ENCODE assay signal across 11 cellular contexts in genomic region chr12:62781136-62781880, GRCh38.
DNase-seq lines count a peak whose midpoint lies in the region; ATAC-seq and TF ChIP-seq lines count a peak whose summit lies in the region.
"Had no signal": no experiment of that assay in that cellular context is flagged by ENCODE, and none has a peak within 500 bp of the region (broad histone marks: within the 10 kb centered on the region; RNA-seq: fewer than 3 reads in every experiment).

No MANE protein-coding gene starts in this region.

- no peak overlapping the region for H3K4me3 Mint-ChIP-seq in GM23338
- H3K4me3 Mint-ChIP-seq in stimulated activated naive B cell treated with anti-CD40 and anti-IgM and Interleukin-4, amounts not matched to agents 10 μg/mL and 1 μg/mL and 100 μg/mL, for 72 hours: no peak overlapping the region
- H3K4me3 Mint-ChIP-seq: CD14-positive monocyte; CD8-positive, alpha-beta T cell had no signal

- H3K27me3 Mint-ChIP-seq in GM23338 (ENCODE audit: insufficient read depth, low read depth, poor library complexity): peaks cover 3% of the 10 kb centered on the region
- peaks cover 0 to 5% of the 10 kb centered on the region in 2 donors for H3K27me3 Mint-ChIP-seq in stimulated activated naive B cell treated with anti-CD40 and anti-IgM and Interleukin-4, amounts not matched to agents 10 μg/mL and 1 μg/mL and 100 μg/mL, for 72 hours

- H2AFZ ChIP-seq in GM23338: no peak overlapping the region

- DNase-seq in GM23338 (ENCODE audit: low spot score): no peak
- no peak for DNase-seq in stimulated activated naive B cell treated with anti-CD40 and anti-IgM and Interleukin-4, amounts not matched to agents 10 μg/mL and 1 μg/mL and 100 μg/mL, for 72 hours
- DNase-seq in NCI-H748 treated with DMSO at 0.1 percent for 48 hours (lab: John Stamatoyannopoulos, UW): no peak
- DNase-seq in HPDE6-E6E7 (ENCODE audit: extremely low spot score): no peak
- DNase-seq: CD8-positive, alpha-beta T cell; DMS 273 treated with DMSO at 0.1 percent for 48 hours; IMR-90; KBM-7 had no signal

- ATAC-seq in GM23338: peak; percentile 32
- ATAC-seq in stimulated activated naive B cell treated with anti-CD40 and anti-IgM and Interleukin-4, amounts not matched to agents 10 μg/mL and 1 μg/mL and 100 μg/mL, for 72 hours (replicated peaks): no peak
- no peak for ATAC-seq in activated CD4-positive, CD25-positive, alpha-beta regulatory T cell treated with anti-CD3 and anti-CD28 coated beads, Interleukin-2, amount 50 U/mL, for 24 hours
- ATAC-seq: CD8-positive, alpha-beta T cell had no signal

- H3K79me2 ChIP-seq in GM23338 (replicated peaks; ENCODE audit: insufficient read depth): no peaks in the 10 kb centered on the region

- no peaks in the 10 kb centered on the region for H4K20me1 ChIP-seq in GM23338 (replicated peaks; ENCODE audit: insufficient read depth)

- no peak overlapping the region for H3K4me3 ChIP-seq in GM23338
- no peak overlapping the region for H3K4me3 ChIP-seq in iPS-15b (ENCODE audit: low read depth, low read length)

- H3K36me3 ChIP-seq in GM23338 (ENCODE audit: insufficient read depth) (no peaks in the 10 kb centered on the region), iPS-15b (ENCODE audit: control insufficient read depth, insufficient read depth, low read length) (no peaks in the 10 kb centered on the region)

- H3K27me3 ChIP-seq in GM23338 (ENCODE audit: insufficient read depth) (no peaks in the 10 kb centered on the region), iPS-15b (ENCODE audit: control insufficient read depth, insufficient read depth, low read length) (no peaks in the 10 kb centered on the region)

- H3F3A ChIP-seq in GM23338 (replicated peaks; ENCODE audit: low read depth): no peaks in the 10 kb centered on the region

- TF ChIP-seq CTCF in GM23338 (conservative IDR thresholded peaks at IDR 0.05; ENCODE audit: low read depth in 2 of 2): no peak

- no peaks in the 10 kb centered on the region for H3K9me3 Mint-ChIP-seq in GM23338
- no peaks in the 10 kb centered on the region for H3K9me3 Mint-ChIP-seq in stimulated activated naive B cell treated with anti-CD40 and anti-IgM and Interleukin-4, amounts not matched to agents 10 μg/mL and 1 μg/mL and 100 μg/mL, for 72 hours
- H3K9me3 Mint-ChIP-seq: CD8-positive, alpha-beta T cell had no signal

- peak overlapping the region; percentile 50; the same call in 1 of the 2 replicates for H3K27ac Mint-ChIP-seq in GM23338
- H3K27ac Mint-ChIP-seq in stimulated activated naive B cell treated with anti-CD40 and anti-IgM and Interleukin-4, amounts not matched to agents 10 μg/mL and 1 μg/mL and 100 μg/mL, for 72 hours: peak overlapping the region; percentile 15
- H3K27ac Mint-ChIP-seq: CD8-positive, alpha-beta T cell had no signal

- 0 out of 2 replicates have a peak overlapping the region, but pooled peaks have one; percentile 15 for H3K27ac ChIP-seq in GM23338 (ENCODE audit: low read depth)

- H3K9me3 ChIP-seq in iPS-15b (ENCODE audit: control insufficient read depth, insufficient read depth, low read length): no peaks in the 10 kb centered on the region

- H3K4me1 Mint-ChIP-seq in GM23338: peaks cover 21% of the 10 kb centered on the region
- H3K4me1 Mint-ChIP-seq in stimulated activated naive B cell treated with anti-CD40 and anti-IgM and Interleukin-4, amounts not matched to agents 10 μg/mL and 1 μg/mL and 100 μg/mL, for 72 hours: no peaks in the 10 kb centered on the region

- peaks cover 5% of the 10 kb centered on the region; the same call in 1 of the 3 replicates for H3K36me3 Mint-ChIP-seq in GM23338 (ENCODE audit: low read depth)
- H3K36me3 Mint-ChIP-seq in stimulated activated naive B cell treated with anti-CD40 and anti-IgM and Interleukin-4, amounts not matched to agents 10 μg/mL and 1 μg/mL and 100 μg/mL, for 72 hours: no peaks in the 10 kb centered on the region
- H3K36me3 Mint-ChIP-seq: CD8-positive, alpha-beta T cell had no signal

- peak overlapping the region; percentile 8 for H3K9ac ChIP-seq in iPS-15b (ENCODE audit: low read depth, low read length)

- no peaks in the 10 kb centered on the region for H3K9me2 ChIP-seq in GM23338 (ENCODE audit: insufficient read depth)

- H3K4me1 ChIP-seq in GM23338 (ENCODE audit: insufficient read depth) (peaks cover 15% of the 10 kb centered on the region; the same call in 1 of the 2 replicates), iPS-15b (ENCODE audit: control insufficient read depth, insufficient read depth, low read length) (peaks cover 7% of the 10 kb centered on the region)

- H3K4me2 ChIP-seq in GM23338: no peak overlapping the region

TF ChIP-seq in GM23338, 12 proteins besides CTCF, POLR2A, EP300 and RAD21:
- TF ChIP-seq, protein P1, sequence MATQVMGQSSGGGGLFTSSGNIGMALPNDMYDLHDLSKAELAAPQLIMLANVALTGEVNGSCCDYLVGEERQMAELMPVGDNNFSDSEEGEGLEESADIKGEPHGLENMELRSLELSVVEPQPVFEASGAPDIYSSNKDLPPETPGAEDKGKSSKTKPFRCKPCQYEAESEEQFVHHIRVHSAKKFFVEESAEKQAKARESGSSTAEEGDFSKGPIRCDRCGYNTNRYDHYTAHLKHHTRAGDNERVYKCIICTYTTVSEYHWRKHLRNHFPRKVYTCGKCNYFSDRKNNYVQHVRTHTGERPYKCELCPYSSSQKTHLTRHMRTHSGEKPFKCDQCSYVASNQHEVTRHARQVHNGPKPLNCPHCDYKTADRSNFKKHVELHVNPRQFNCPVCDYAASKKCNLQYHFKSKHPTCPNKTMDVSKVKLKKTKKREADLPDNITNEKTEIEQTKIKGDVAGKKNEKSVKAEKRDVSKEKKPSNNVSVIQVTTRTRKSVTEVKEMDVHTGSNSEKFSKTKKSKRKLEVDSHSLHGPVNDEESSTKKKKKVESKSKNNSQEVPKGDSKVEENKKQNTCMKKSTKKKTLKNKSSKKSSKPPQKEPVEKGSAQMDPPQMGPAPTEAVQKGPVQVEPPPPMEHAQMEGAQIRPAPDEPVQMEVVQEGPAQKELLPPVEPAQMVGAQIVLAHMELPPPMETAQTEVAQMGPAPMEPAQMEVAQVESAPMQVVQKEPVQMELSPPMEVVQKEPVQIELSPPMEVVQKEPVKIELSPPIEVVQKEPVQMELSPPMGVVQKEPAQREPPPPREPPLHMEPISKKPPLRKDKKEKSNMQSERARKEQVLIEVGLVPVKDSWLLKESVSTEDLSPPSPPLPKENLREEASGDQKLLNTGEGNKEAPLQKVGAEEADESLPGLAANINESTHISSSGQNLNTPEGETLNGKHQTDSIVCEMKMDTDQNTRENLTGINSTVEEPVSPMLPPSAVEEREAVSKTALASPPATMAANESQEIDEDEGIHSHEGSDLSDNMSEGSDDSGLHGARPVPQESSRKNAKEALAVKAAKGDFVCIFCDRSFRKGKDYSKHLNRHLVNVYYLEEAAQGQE (IDR thresholded peaks at IDR 0.05; ENCODE audit: unreplicated experiment): no peak
- no peak for TF ChIP-seq EZH2 (IDR thresholded peaks at IDR 0.05; ENCODE audit: low read depth, unreplicated experiment)
